Comparison of ENCODE assay signal across 8 cellular contexts in the genomic region with DNA sequence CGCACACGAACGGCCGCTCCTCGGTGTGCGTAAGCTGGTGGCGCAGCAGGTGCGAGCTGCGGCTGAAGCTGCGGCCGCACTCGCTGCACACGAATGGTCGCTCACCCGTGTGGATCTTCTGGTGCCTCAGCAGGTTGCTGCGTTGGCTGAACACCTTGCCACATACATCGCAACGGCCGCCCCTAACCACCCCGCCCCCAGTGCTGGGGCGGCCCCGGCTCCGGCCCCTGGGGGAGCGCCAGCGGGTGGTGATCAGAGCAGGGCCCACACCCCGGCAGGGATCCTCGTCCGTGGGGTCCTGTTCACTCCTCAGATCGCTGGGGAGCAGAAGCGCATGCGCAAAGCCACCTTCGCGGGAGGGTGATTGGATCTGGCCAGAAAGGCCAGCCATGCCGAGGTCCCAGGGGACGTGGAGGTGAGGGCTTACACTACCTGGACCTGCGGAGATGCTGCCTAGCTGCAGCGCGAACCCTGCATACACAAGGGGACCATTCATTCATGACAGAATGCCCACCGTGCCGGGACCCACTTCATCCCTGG. TPM values are rescaled to one million over a fixed set of nuclear protein-coding genes. Genes with fewer than 3 reads are reported as not detected.
DNase-seq lines count a peak whose midpoint lies in the region; ATAC-seq, FAIRE-seq and TF ChIP-seq lines count a peak whose summit lies in the region.

No MANE protein-coding gene starts in this region.

- H3K27me3 Mint-ChIP-seq in activated CD4-positive, alpha-beta T cell treated with anti-CD3 and anti-CD28 coated beads, Interleukin-2, amount 10 ng/mL, durations not matched to agents 24 days and 14 days: no peaks in the 10 kb centered on the region
- H3K27me3 Mint-ChIP-seq in astrocyte (ENCODE audit: low read depth, unreplicated experiment): no peaks in the 10 kb centered on the region

- H3K9ac ChIP-seq in astrocyte (ENCODE audit: low read length): peak overlapping the region; percentile 18

- DNase-seq in activated CD4-positive, alpha-beta T cell treated with anti-CD3 and anti-CD28 coated beads, Interleukin-2, amount 10 ng/mL, durations not matched to agents 24 days and 14 days: peak; percentile 83
- DNase-seq in activated CD4-positive, alpha-beta T cell treated with anti-CD3 and anti-CD28 coated beads for 4 hours: no peak
- DNase-seq in astrocyte (ENCODE audit: low read depth): no peak
- peak; percentile 62 for DNase-seq in left lobe of liver (ENCODE audit: low spot score)

- H3K4me1 Mint-ChIP-seq in activated CD4-positive, alpha-beta T cell treated with anti-CD3 and anti-CD28 coated beads, Interleukin-2, amount 10 ng/mL, durations not matched to agents 24 days and 14 days: peaks cover 39% of the 10 kb centered on the region
- peaks cover 4% of the 10 kb centered on the region for H3K4me1 Mint-ChIP-seq in astrocyte (ENCODE audit: low read depth, unreplicated experiment)

- peak overlapping the region; percentile 46 for H3K4me3 ChIP-seq in astrocyte (ENCODE audit: insufficient read depth, low read depth, low read length)

- peaks cover 10% of the 10 kb centered on the region for H3K27me3 ChIP-seq in astrocyte (ENCODE audit: insufficient read depth, low read length)

- no peak overlapping the region for H2AFZ ChIP-seq in astrocyte (ENCODE audit: low read depth, low read length)

- peak overlapping the region; percentile 86 for H3K4me3 Mint-ChIP-seq in activated CD4-positive, alpha-beta T cell treated with anti-CD3 and anti-CD28 coated beads, Interleukin-2, amount 10 ng/mL, durations not matched to agents 24 days and 14 days
- H3K4me3 Mint-ChIP-seq in astrocyte (ENCODE audit: unreplicated experiment): peak overlapping the region; percentile 20

- H3K27ac ChIP-seq in astrocyte (ENCODE audit: low read depth, low read length) (no peak overlapping the region), temporal lobe (ENCODE audit: low read depth, low read length) (peak overlapping the region; percentile 61)

- no peak for TF ChIP-seq CTCF in astrocyte (IDR thresholded peaks at IDR 0.05; ENCODE audit: insufficient read depth, low read depth, low read length)

- peak overlapping the region; percentile 78 for H3K4me2 ChIP-seq in astrocyte (ENCODE audit: low read length)

- H3K79me2 ChIP-seq in astrocyte (ENCODE audit: insufficient read depth, low read length): peaks cover 4% of the 10 kb centered on the region

- H3K9me3 ChIP-seq in astrocyte (ENCODE audit: insufficient read depth, low read depth, low read length): no peaks in the 10 kb centered on the region

- no peak for ATAC-seq in left lobe of liver
- no peak for ATAC-seq in GM21515 (IDR thresholded peaks at IDR 0.05; ENCODE audit: unreplicated experiment)
- ATAC-seq in GM18867 (IDR thresholded peaks at IDR 0.05; ENCODE audit: unreplicated experiment): no peak
- no peak for ATAC-seq in GM19467 (IDR thresholded peaks at IDR 0.05; ENCODE audit: unreplicated experiment)

- no peaks in the 10 kb centered on the region for H3K9me3 Mint-ChIP-seq in activated CD4-positive, alpha-beta T cell treated with anti-CD3 and anti-CD28 coated beads, Interleukin-2, amount 10 ng/mL, durations not matched to agents 24 days and 14 days
- peaks cover 2% of the 10 kb centered on the region for H3K9me3 Mint-ChIP-seq in astrocyte (ENCODE audit: unreplicated experiment)

- FAIRE-seq in astrocyte (lab: Jason Lieb, UNC): no peak

- H3K4me1 ChIP-seq in astrocyte (ENCODE audit: insufficient read depth, low read length): peaks cover 27% of the 10 kb centered on the region

- intact Hi-C loops in activated CD4-positive, alpha-beta T cell treated with anti-CD3 and anti-CD28 coated beads, Interleukin-2, amount 10 ng/mL, durations not matched to agents 24 days and 14 days (cut with micrococcal nuclease): no loop called here

- H3K36me3 Mint-ChIP-seq in activated CD4-positive, alpha-beta T cell treated with anti-CD3 and anti-CD28 coated beads, Interleukin-2, amount 10 ng/mL, durations not matched to agents 24 days and 14 days (ENCODE audit: low read depth): peaks cover 18% of the 10 kb centered on the region
- peaks cover 7% of the 10 kb centered on the region for H3K36me3 Mint-ChIP-seq in astrocyte (ENCODE audit: low read depth, unreplicated experiment)

- peaks cover 8% of the 10 kb centered on the region for H4K20me1 ChIP-seq in astrocyte (ENCODE audit: insufficient read depth, low read length)

- no peak overlapping the region for H3K27ac Mint-ChIP-seq in activated CD4-positive, alpha-beta T cell treated with anti-CD3 and anti-CD28 coated beads, Interleukin-2, amount 10 ng/mL, durations not matched to agents 24 days and 14 days
- no peak overlapping the region for H3K27ac Mint-ChIP-seq in astrocyte (ENCODE audit: unreplicated experiment)

- H3K36me3 ChIP-seq in astrocyte (ENCODE audit: insufficient read depth, low read length): no peaks in the 10 kb centered on the region

RNA-seq across cellular contexts. Expression of gene UBE2M, which starts 4.7 kb away (rescaled TPM):
- total RNA-seq in activated CD4-positive, alpha-beta T cell treated with anti-CD3 and anti-CD28 coated beads, Interleukin-2, amount 10 ng/mL, durations not matched to agents 24 days and 14 days: 161 and 175 TPM in 2 replicates
- total RNA-seq in astrocyte (106 and 113 TPM in 2 replicates), left lobe of liver (20.5 TPM), temporal lobe (37.1 TPM)

RNA-seq across cellular contexts. Expression of gene CHMP2A, which starts 8.2 kb away (rescaled TPM):
- 108 and 114 TPM in 2 replicates for total RNA-seq in activated CD4-positive, alpha-beta T cell treated with anti-CD3 and anti-CD28 coated beads, Interleukin-2, amount 10 ng/mL, durations not matched to agents 24 days and 14 days
- total RNA-seq in astrocyte (71.3 and 80.0 TPM in 2 replicates), left lobe of liver (73.4 TPM), temporal lobe (48.7 TPM)

RNA-seq across cellular contexts. Expression of gene MZF1, which starts 10.0 kb away (rescaled TPM):
- total RNA-seq in activated CD4-positive, alpha-beta T cell treated with anti-CD3 and anti-CD28 coated beads, Interleukin-2, amount 10 ng/mL, durations not matched to agents 24 days and 14 days: 21.6 and 23.7 TPM in 2 replicates
- 14.7 and 17.4 TPM in 2 replicates for total RNA-seq in astrocyte
- 15.2 TPM for total RNA-seq in left lobe of liver
- total RNA-seq in temporal lobe: 9.6 TPM

RNA-seq across cellular contexts. Expression of gene TRIM28, which starts 19.2 kb away (rescaled TPM):
- total RNA-seq in activated CD4-positive, alpha-beta T cell treated with anti-CD3 and anti-CD28 coated beads, Interleukin-2, amount 10 ng/mL, durations not matched to agents 24 days and 14 days: 689 and 698 TPM in 2 replicates
- total RNA-seq in astrocyte (339 and 351 TPM in 2 replicates), left lobe of liver (84.0 TPM), temporal lobe (289 TPM)

RNA-seq across cellular contexts. Expression of gene ZBTB45, which starts 43.5 kb away (rescaled TPM):
- total RNA-seq in activated CD4-positive, alpha-beta T cell treated with anti-CD3 and anti-CD28 coated beads, Interleukin-2, amount 10 ng/mL, durations not matched to agents 24 days and 14 days: 16.8 and 17.5 TPM in 2 replicates
- 16.2 and 16.3 TPM in 2 replicates for total RNA-seq in astrocyte
- total RNA-seq in left lobe of liver: 5.0 TPM
- total RNA-seq in temporal lobe: 5.2 TPM

Comparison
In these comparisons a context has a peak if more than half of its experiments do, and no peak if none do; other contexts are left out.
1. DNase-seq: peak in activated CD4-positive, alpha-beta T cell treated with anti-CD3 and anti-CD28 coated beads, Interleukin-2, amount 10 ng/mL, durations not matched to agents 24 days and 14 days (single experiment) and left lobe of liver (single experiment); none in activated CD4-positive, alpha-beta T cell treated with anti-CD3 and anti-CD28 coated beads for 4 hours (0 of 2) and astrocyte (single experiment).